ENCODE assay signal across 1 cellular context in genomic region chr6:127630800-127631199, GRCh38.
TF ChIP-seq lines count a peak whose summit lies in the region.

No MANE protein-coding gene starts in this region.

TF ChIP-seq in H1, 55 proteins besides CTCF, POLR2A, EP300 and RAD21 (continued from another document):
- TF ChIP-seq, protein P1, sequence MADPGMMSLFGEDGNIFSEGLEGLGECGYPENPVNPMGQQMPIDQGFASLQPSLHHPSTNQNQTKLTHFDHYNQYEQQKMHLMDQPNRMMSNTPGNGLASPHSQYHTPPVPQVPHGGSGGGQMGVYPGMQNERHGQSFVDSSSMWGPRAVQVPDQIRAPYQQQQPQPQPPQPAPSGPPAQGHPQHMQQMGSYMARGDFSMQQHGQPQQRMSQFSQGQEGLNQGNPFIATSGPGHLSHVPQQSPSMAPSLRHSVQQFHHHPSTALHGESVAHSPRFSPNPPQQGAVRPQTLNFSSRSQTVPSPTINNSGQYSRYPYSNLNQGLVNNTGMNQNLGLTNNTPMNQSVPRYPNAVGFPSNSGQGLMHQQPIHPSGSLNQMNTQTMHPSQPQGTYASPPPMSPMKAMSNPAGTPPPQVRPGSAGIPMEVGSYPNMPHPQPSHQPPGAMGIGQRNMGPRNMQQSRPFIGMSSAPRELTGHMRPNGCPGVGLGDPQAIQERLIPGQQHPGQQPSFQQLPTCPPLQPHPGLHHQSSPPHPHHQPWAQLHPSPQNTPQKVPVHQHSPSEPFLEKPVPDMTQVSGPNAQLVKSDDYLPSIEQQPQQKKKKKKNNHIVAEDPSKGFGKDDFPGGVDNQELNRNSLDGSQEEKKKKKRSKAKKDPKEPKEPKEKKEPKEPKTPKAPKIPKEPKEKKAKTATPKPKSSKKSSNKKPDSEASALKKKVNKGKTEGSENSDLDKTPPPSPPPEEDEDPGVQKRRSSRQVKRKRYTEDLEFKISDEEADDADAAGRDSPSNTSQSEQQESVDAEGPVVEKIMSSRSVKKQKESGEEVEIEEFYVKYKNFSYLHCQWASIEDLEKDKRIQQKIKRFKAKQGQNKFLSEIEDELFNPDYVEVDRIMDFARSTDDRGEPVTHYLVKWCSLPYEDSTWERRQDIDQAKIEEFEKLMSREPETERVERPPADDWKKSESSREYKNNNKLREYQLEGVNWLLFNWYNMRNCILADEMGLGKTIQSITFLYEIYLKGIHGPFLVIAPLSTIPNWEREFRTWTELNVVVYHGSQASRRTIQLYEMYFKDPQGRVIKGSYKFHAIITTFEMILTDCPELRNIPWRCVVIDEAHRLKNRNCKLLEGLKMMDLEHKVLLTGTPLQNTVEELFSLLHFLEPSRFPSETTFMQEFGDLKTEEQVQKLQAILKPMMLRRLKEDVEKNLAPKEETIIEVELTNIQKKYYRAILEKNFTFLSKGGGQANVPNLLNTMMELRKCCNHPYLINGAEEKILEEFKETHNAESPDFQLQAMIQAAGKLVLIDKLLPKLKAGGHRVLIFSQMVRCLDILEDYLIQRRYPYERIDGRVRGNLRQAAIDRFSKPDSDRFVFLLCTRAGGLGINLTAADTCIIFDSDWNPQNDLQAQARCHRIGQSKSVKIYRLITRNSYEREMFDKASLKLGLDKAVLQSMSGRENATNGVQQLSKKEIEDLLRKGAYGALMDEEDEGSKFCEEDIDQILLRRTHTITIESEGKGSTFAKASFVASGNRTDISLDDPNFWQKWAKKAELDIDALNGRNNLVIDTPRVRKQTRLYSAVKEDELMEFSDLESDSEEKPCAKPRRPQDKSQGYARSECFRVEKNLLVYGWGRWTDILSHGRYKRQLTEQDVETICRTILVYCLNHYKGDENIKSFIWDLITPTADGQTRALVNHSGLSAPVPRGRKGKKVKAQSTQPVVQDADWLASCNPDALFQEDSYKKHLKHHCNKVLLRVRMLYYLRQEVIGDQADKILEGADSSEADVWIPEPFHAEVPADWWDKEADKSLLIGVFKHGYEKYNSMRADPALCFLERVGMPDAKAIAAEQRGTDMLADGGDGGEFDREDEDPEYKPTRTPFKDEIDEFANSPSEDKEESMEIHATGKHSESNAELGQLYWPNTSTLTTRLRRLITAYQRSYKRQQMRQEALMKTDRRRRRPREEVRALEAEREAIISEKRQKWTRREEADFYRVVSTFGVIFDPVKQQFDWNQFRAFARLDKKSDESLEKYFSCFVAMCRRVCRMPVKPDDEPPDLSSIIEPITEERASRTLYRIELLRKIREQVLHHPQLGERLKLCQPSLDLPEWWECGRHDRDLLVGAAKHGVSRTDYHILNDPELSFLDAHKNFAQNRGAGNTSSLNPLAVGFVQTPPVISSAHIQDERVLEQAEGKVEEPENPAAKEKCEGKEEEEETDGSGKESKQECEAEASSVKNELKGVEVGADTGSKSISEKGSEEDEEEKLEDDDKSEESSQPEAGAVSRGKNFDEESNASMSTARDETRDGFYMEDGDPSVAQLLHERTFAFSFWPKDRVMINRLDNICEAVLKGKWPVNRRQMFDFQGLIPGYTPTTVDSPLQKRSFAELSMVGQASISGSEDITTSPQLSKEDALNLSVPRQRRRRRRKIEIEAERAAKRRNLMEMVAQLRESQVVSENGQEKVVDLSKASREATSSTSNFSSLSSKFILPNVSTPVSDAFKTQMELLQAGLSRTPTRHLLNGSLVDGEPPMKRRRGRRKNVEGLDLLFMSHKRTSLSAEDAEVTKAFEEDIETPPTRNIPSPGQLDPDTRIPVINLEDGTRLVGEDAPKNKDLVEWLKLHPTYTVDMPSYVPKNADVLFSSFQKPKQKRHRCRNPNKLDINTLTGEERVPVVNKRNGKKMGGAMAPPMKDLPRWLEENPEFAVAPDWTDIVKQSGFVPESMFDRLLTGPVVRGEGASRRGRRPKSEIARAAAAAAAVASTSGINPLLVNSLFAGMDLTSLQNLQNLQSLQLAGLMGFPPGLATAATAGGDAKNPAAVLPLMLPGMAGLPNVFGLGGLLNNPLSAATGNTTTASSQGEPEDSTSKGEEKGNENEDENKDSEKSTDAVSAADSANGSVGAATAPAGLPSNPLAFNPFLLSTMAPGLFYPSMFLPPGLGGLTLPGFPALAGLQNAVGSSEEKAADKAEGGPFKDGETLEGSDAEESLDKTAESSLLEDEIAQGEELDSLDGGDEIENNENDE (IDR thresholded peaks at IDR 0.05; ENCODE audit: insufficient replicate concordance, low read length): no peak
- no peak for TF ChIP-seq CREB1 (IDR thresholded peaks at IDR 0.05)
- TF ChIP-seq BCL11A (IDR thresholded peaks at IDR 0.05; ENCODE audit: low read depth in 2 of 2, low read length in 2 of 2): no peak
- TF ChIP-seq, protein P2, sequence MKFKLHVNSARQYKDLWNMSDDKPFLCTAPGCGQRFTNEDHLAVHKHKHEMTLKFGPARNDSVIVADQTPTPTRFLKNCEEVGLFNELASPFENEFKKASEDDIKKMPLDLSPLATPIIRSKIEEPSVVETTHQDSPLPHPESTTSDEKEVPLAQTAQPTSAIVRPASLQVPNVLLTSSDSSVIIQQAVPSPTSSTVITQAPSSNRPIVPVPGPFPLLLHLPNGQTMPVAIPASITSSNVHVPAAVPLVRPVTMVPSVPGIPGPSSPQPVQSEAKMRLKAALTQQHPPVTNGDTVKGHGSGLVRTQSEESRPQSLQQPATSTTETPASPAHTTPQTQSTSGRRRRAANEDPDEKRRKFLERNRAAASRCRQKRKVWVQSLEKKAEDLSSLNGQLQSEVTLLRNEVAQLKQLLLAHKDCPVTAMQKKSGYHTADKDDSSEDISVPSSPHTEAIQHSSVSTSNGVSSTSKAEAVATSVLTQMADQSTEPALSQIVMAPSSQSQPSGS (IDR thresholded peaks at IDR 0.05; ENCODE audit: low read length): no peak
- TF ChIP-seq HDAC6 (IDR thresholded peaks at IDR 0.05; ENCODE audit: low read depth, low read length): no peak
- no peak for TF ChIP-seq BACH1 (IDR thresholded peaks at IDR 0.05; ENCODE audit: low read length)
- no peak for TF ChIP-seq POLR2AphosphoS5 (IDR thresholded peaks at IDR 0.05; ENCODE audit: low read depth, low read length)
- no peak for TF ChIP-seq TCF12 (IDR thresholded peaks at IDR 0.05; ENCODE audit: low read depth, low read length)
- no peak for TF ChIP-seq CTBP2 (IDR thresholded peaks at IDR 0.05; ENCODE audit: borderline replicate concordance, insufficient read depth, insufficient read length, low read length)
- no peak for TF ChIP-seq YY1 (IDR thresholded peaks at IDR 0.05; ENCODE audit: low read depth, low read length)
